ENCODE assay signal across 29 cellular contexts in genomic region chr1:4317207-4317606, GRCh38.
"Had no signal": no experiment of that assay in that cellular context is flagged by ENCODE, and none has a peak within 500 bp of the region (broad histone marks: within the 10 kb centered on the region; RNA-seq: fewer than 3 reads in every experiment).

No MANE protein-coding gene starts in this region.

- H3K4me3 Mint-ChIP-seq: memory B cell; mesothelial cell of epicardium; naive B cell; natural killer cell treated with Interleukin-12 subunit alpha and Interleukin-12 subunit beta and Interleukin-15 and Interleukin-18, amount 100 ng/mL, for 72 hours; stimulated activated memory B cell treated with anti-CD40 and anti-IgM and Interleukin-4, amounts not matched to agents 10 μg/mL and 1 μg/mL and 100 μg/mL, for 72 hours had no signal

- FAIRE-seq: kidney, urothelium cell line had no signal

- H3K27me3 ChIP-seq: gastrocnemius medialis, testis, tibial artery, upper lobe of left lung had no signal

- H3K36me3 ChIP-seq: gastrocnemius medialis, spleen, tibial artery, upper lobe of left lung had no signal

- H3K4me3 ChIP-seq: dorsolateral prefrontal cortex, gastrocnemius medialis, lung, mucosa of descending colon, psoas muscle, skin epidermis, spleen, testis, tibial artery, upper lobe of left lung had no signal

- ATAC-seq: esophagus mucosa; gastrocnemius medialis; left lobe of liver; mucosa of descending colon; psoas muscle; right cardiac atrium; stimulated activated memory B cell treated with anti-CD40 and anti-IgM and Interleukin-4, amounts not matched to agents 10 μg/mL and 1 μg/mL and 100 μg/mL, for 72 hours; stimulated activated naive CD8-positive, alpha-beta T cell treated with anti-CD3 and anti-CD28 coated beads, Interleukin-15, Interleukin-2, amounts not matched to agents 100 U/mL and 50 U/mL, for 24 hours had no signal

- DNase-seq: cortex of kidney; dorsolateral prefrontal cortex; effector CD4-positive, alpha-beta T cell; foreskin fibroblast; gastrocnemius medialis; head of caudate nucleus; kidney; mucosa of descending colon; naive B cell; nucleus accumbens; psoas muscle; right cardiac atrium; spleen; stimulated activated CD4-positive, alpha-beta T cell treated with anti-CD3 and anti-CD28 coated beads, Interleukin-4, amount 100 ng/mL, for 4 hours; stimulated activated naive CD8-positive, alpha-beta T cell treated with anti-CD3 and anti-CD28 coated beads, Interleukin-15, Interleukin-2, amounts not matched to agents 100 U/mL and 50 U/mL, for 24 hours; substantia nigra; testis; tibial artery; upper lobe of left lung had no signal

- H3K36me3 Mint-ChIP-seq: mesothelial cell of epicardium; stimulated activated memory B cell treated with anti-CD40 and anti-IgM and Interleukin-4, amounts not matched to agents 10 μg/mL and 1 μg/mL and 100 μg/mL, for 72 hours had no signal

- H3K4me1 Mint-ChIP-seq: memory B cell; mesothelial cell of epicardium; naive B cell; stimulated activated memory B cell treated with anti-CD40 and anti-IgM and Interleukin-4, amounts not matched to agents 10 μg/mL and 1 μg/mL and 100 μg/mL, for 72 hours had no signal

- H3K27ac ChIP-seq: dorsolateral prefrontal cortex, epithelial cell of prostate, gastrocnemius medialis, psoas muscle, skin epidermis, spleen, testis, tibial artery, upper lobe of left lung had no signal

- H3K9me3 ChIP-seq: gastrocnemius medialis, psoas muscle, testis had no signal

- H3K27ac Mint-ChIP-seq: memory B cell; mesothelial cell of epicardium; natural killer cell treated with Interleukin-12 subunit alpha and Interleukin-12 subunit beta and Interleukin-15 and Interleukin-18, amount 100 ng/mL, for 72 hours; stimulated activated memory B cell treated with anti-CD40 and anti-IgM and Interleukin-4, amounts not matched to agents 10 μg/mL and 1 μg/mL and 100 μg/mL, for 72 hours had no signal

- H3K4me1 ChIP-seq: gastrocnemius medialis, psoas muscle, spleen, testis, tibial artery, upper lobe of left lung had no signal
